1 cellular context compared by ENCODE assay signal in genomic region chr5:56350595-56351170, GRCh38.
TF ChIP-seq lines count a peak whose summit lies in the region.

No MANE protein-coding gene starts in this region.

TF ChIP-seq in IMR-90, 13 proteins besides CTCF, POLR2A, EP300 and RAD21 (continued from another document):
- peak; percentile 99 for TF ChIP-seq FOS (IDR thresholded peaks at IDR 0.05; ENCODE audit: low read depth, low read length)
- TF ChIP-seq SMC3 (IDR thresholded peaks at IDR 0.05; ENCODE audit: low read depth, low read length) = no peak
- TF ChIP-seq RFX5 (IDR thresholded peaks at IDR 0.05; ENCODE audit: low read depth, low read length) = no peak
- TF ChIP-seq CEBPB (IDR thresholded peaks at IDR 0.05; ENCODE audit: low read depth, low read length) = no peak
